In genomic region chr13:112333756-112334543, GRCh38 we compare ENCODE assay signal across 28 cellular contexts. TPM values are rescaled to one million over a fixed set of nuclear protein-coding genes. Genes with fewer than 3 reads are reported as not detected.
DNase-seq lines count a peak whose midpoint lies in the region; ATAC-seq, FAIRE-seq and TF ChIP-seq lines count a peak whose summit lies in the region.
"Had no signal": no experiment of that assay in that cellular context is flagged by ENCODE, and none has a peak within 500 bp of the region (broad histone marks: within the 10 kb centered on the region; RNA-seq: fewer than 3 reads in every experiment).

No MANE protein-coding gene starts in this region.

- no peak overlapping the region for H3K27ac ChIP-seq in RWPE1
- H3K27ac ChIP-seq: SJSA1 had no signal

- CTCF ChIA-PET in RWPE1 (lab: Yijun Ruan, JAX) = interaction anchor here (0.6 kb wide), 1 partner anchor 111 kb away, joined by 4 read pairs; no protein-coding TSS in a partner anchor

- POLR2A ChIA-PET in RWPE1 (lab: Yijun Ruan, JAX; ENCODE audit: low non-redundant PET) = no interaction called here

- intact Hi-C loops in Right ventricle myocardium superior (cut with DNase I) = no loop called here
- intact Hi-C loops in Right ventricle myocardium inferior (cut with DNase I) = no loop called here

- ATAC-seq in Right ventricle myocardium superior (ENCODE audit: poor library complexity) = no peak
- ATAC-seq in Right ventricle myocardium inferior = no peak
- no peak for ATAC-seq in HG03571 (IDR thresholded peaks at IDR 0.05; ENCODE audit: unreplicated experiment)
- ATAC-seq: stimulated activated naive CD8-positive, alpha-beta T cell treated with anti-CD3 and anti-CD28 coated beads, Interleukin-15, Interleukin-2, amounts not matched to agents 100 U/mL and 50 U/mL, for 24 hours; WTC11 had no signal

- TF ChIP-seq CTCF in RWPE1 (conservative IDR thresholded peaks at IDR 0.05; ENCODE audit: low read depth) = no peak

- DNase-seq in Daoy (ENCODE audit: low read depth) (peak; percentile 84), LoVo (ENCODE audit: low spot score) (peak; percentile 56), RWPE1 (ENCODE audit: low spot score) (peak; percentile 79), frontal cortex (ENCODE audit: low spot score in 2 of 2) (no peak), Right ventricle myocardium superior (no peak), NCI-H2196 (lab: John Stamatoyannopoulos, UW; ENCODE audit: unreplicated experiment) (no peak), Right ventricle myocardium inferior (ENCODE audit: missing footprints) (no peak)
- DNase-seq: activated CD4-positive, alpha-beta memory T cell treated with anti-CD3 and anti-CD28 coated beads, Interleukin-2, amount 10 ng/mL, durations not matched to agents 7 days and 5 days; activated naive CD4-positive, alpha-beta T cell; activated T-cell treated with anti-CD3 and anti-CD28 coated beads, Interleukin-2, amount 50 U/mL, for 1 hour; amniotic stem cell; CD4-positive, alpha-beta T cell; DMS53; glutamatergic neuron; HFFc6; naive B cell; NCI-H146; NCI-H2171; occipital lobe; stimulated activated CD4-positive, alpha-beta T cell treated with anti-CD3 and anti-CD28 coated beads, Interleukin-4, amount 100 ng/mL, for 1 hour; stimulated activated naive CD8-positive, alpha-beta T cell treated with anti-CD3 and anti-CD28 coated beads, Interleukin-15, Interleukin-2, amounts not matched to agents 100 U/mL and 50 U/mL, for 24 hours; T-helper 2 cell had no signal

- peak; percentile 39 for FAIRE-seq in frontal cortex (lab: Jason Lieb, UNC)

RNA-seq across cellular contexts. Expression of gene SPACA7, which starts 42.2 kb away (rescaled TPM):
- total RNA-seq in Daoy (2014; rRNA removed; shearing (Covaris generic)) = not detected in 2 replicates
- total RNA-seq in frontal cortex (not detected), Right ventricle myocardium superior (not detected), Right ventricle myocardium inferior (not detected)
- total RNA-seq: activated CD4-positive, alpha-beta memory T cell treated with anti-CD3 and anti-CD28 coated beads, Interleukin-2, amount 10 ng/mL, durations not matched to agents 7 days and 5 days; CD4-positive, alpha-beta T cell; HFFc6; LHCN-M2; occipital lobe; OCI-LY7; renal cortical epithelial cell; SJSA1; WTC11 had no signal

Comparison
In these comparisons a context has a peak if more than half of its experiments do, and no peak if none do; other contexts are left out.
1. DNase-seq: peak in Daoy (single experiment), LoVo (single experiment) and RWPE1 (single experiment); none in frontal cortex (0 of 2), Right ventricle myocardium superior (single experiment), NCI-H2196 (single experiment) and Right ventricle myocardium inferior (single experiment).